25 cellular contexts compared by ENCODE assay signal in genomic region chr2:208049006-208049405, GRCh38.
"Had no signal": no experiment of that assay in that cellular context is flagged by ENCODE, and none has a peak within 500 bp of the region (broad histone marks: within the 10 kb centered on the region; RNA-seq: fewer than 3 reads in every experiment).

No MANE protein-coding gene starts in this region.

- H3K27me3 ChIP-seq: right atrium auricular region, spleen, upper lobe of right lung had no signal

- H3K27ac Mint-ChIP-seq: activated CD4-positive, alpha-beta memory T cell treated with anti-CD3 and anti-CD28 coated beads, Interleukin-2, amount 10 ng/mL, durations not matched to agents 7 days and 5 days; activated CD4-positive, alpha-beta T cell treated with anti-CD3 and anti-CD28 coated beads, Interleukin-2, amount 10 ng/mL, durations not matched to agents 24 days and 14 days; activated CD8-positive, alpha-beta memory T cell treated with anti-CD3 and anti-CD28 coated beads, Interleukin-2, amount 10 ng/mL, durations not matched to agents 7 days and 5 days; activated naive CD4-positive, alpha-beta T cell treated with anti-CD3 and anti-CD28 coated beads, Interleukin-2, amount 50 U/mL, for 24 hours; activated naive CD8-positive, alpha-beta T cell treated with anti-CD3 and anti-CD28 coated beads, Interleukin-2, amount 50 U/mL, for 24 hours; activated T-helper 2 cell treated with anti-CD3 and anti-CD28 coated beads, Interferon-gamma antibody, Interleukin-2, Interleukin-4, amounts not matched to agents 10 μg/mL and 5 μg/mL and 100 μg/mL, durations not matched to agents 14 hours and 24 hours and 36 hours; dendritic cell treated with granulocyte-macrophage colony-stimulating factor and Interleukin-4, amounts not matched to agents 40 ng/mL and 50 ng/mL, for 4 days; natural killer cell treated with Interleukin-12 subunit alpha and Interleukin-12 subunit beta and Interleukin-15 and Interleukin-18, amount 100 ng/mL, for 72 hours had no signal

- H3K36me3 Mint-ChIP-seq: activated CD8-positive, alpha-beta memory T cell treated with anti-CD3 and anti-CD28 coated beads, Interleukin-2, amount 10 ng/mL, durations not matched to agents 7 days and 5 days; activated naive CD4-positive, alpha-beta T cell treated with anti-CD3 and anti-CD28 coated beads, Interleukin-2, amount 50 U/mL, for 24 hours; natural killer cell treated with Interleukin-12 subunit alpha and Interleukin-12 subunit beta and Interleukin-15 and Interleukin-18, amount 100 ng/mL, for 72 hours had no signal

- H3K4me3 Mint-ChIP-seq: activated CD4-positive, alpha-beta memory T cell treated with anti-CD3 and anti-CD28 coated beads, Interleukin-2, amount 10 ng/mL, durations not matched to agents 7 days and 5 days; activated CD4-positive, alpha-beta T cell treated with anti-CD3 and anti-CD28 coated beads, Interleukin-2, amount 10 ng/mL, durations not matched to agents 24 days and 14 days; activated CD8-positive, alpha-beta memory T cell treated with anti-CD3 and anti-CD28 coated beads, Interleukin-2, amount 10 ng/mL, durations not matched to agents 7 days and 5 days; activated naive CD4-positive, alpha-beta T cell treated with anti-CD3 and anti-CD28 coated beads, Interleukin-2, amount 50 U/mL, for 24 hours; activated naive CD8-positive, alpha-beta T cell treated with anti-CD3 and anti-CD28 coated beads, Interleukin-2, amount 50 U/mL, for 24 hours; central memory CD8-positive, alpha-beta T cell; dendritic cell treated with granulocyte-macrophage colony-stimulating factor and Interleukin-4, amounts not matched to agents 40 ng/mL and 50 ng/mL, for 4 days; natural killer cell treated with Interleukin-12 subunit alpha and Interleukin-12 subunit beta and Interleukin-15 and Interleukin-18, amount 100 ng/mL, for 72 hours had no signal

- H3K36me3 ChIP-seq: esophagus squamous epithelium, lower lobe of right lung, right atrium auricular region, spleen, suprapubic skin, tibial artery, upper lobe of right lung had no signal

- H3K4me1 ChIP-seq: lower lobe of right lung, right atrium auricular region, spleen, suprapubic skin, tibial artery, upper lobe of right lung had no signal

- H3K4me1 Mint-ChIP-seq: activated CD4-positive, alpha-beta memory T cell treated with anti-CD3 and anti-CD28 coated beads, Interleukin-2, amount 10 ng/mL, durations not matched to agents 7 days and 5 days; activated CD4-positive, alpha-beta T cell treated with anti-CD3 and anti-CD28 coated beads, Interleukin-2, amount 10 ng/mL, durations not matched to agents 24 days and 14 days; activated CD8-positive, alpha-beta memory T cell treated with anti-CD3 and anti-CD28 coated beads, Interleukin-2, amount 10 ng/mL, durations not matched to agents 7 days and 5 days; activated naive CD4-positive, alpha-beta T cell treated with anti-CD3 and anti-CD28 coated beads, Interleukin-2, amount 50 U/mL, for 24 hours; central memory CD8-positive, alpha-beta T cell had no signal

- DNase-seq: activated CD4-positive, alpha-beta memory T cell treated with anti-CD3 and anti-CD28 coated beads, Interleukin-2, amount 10 ng/mL, durations not matched to agents 7 days and 5 days; activated CD4-positive, alpha-beta T cell treated with anti-CD3 and anti-CD28 coated beads, Interleukin-2, amount 10 ng/mL, durations not matched to agents 24 days and 14 days; activated CD4-positive, CD25-positive, alpha-beta regulatory T cell treated with anti-CD3 and anti-CD28 coated beads, Interleukin-2, amount 50 U/mL, for 72 hours; activated CD8-positive, alpha-beta memory T cell treated with anti-CD3 and anti-CD28 coated beads, Interleukin-2, amount 10 ng/mL, durations not matched to agents 7 days and 5 days; activated naive CD8-positive, alpha-beta T cell treated with anti-CD3 and anti-CD28 coated beads, Interleukin-2, amount 50 U/mL, for 24 hours; activated T-cell treated with anti-CD3 and anti-CD28 coated beads, Interleukin-2, amount 50 U/mL, for 48 hours; effector CD4-positive, alpha-beta T cell; esophagus squamous epithelium; foreskin melanocyte; kidney glomerular epithelial cell; lower lobe of right lung; mesenchymal stem cell; spleen; stimulated activated naive CD4-positive, alpha-beta T cell; T1000; tibial artery; upper lobe of right lung had no signal

- H3K4me3 ChIP-seq: esophagus squamous epithelium, lower lobe of right lung, right atrium auricular region, spleen, suprapubic skin, tibial artery, upper lobe of right lung had no signal

- ATAC-seq: activated CD8-positive, alpha-beta memory T cell treated with anti-CD3 and anti-CD28 coated beads, Interleukin-2, amount 10 ng/mL, durations not matched to agents 7 days and 5 days; activated naive CD8-positive, alpha-beta T cell treated with anti-CD3 and anti-CD28 coated beads, Interleukin-2, amount 50 U/mL, for 24 hours; left lobe of liver; lower lobe of right lung; natural killer cell treated with Interleukin-12 subunit alpha and Interleukin-12 subunit beta and Interleukin-15 and Interleukin-18, amount 100 ng/mL, for 72 hours; upper lobe of right lung had no signal

- H3K9me3 Mint-ChIP-seq: activated CD4-positive, alpha-beta memory T cell treated with anti-CD3 and anti-CD28 coated beads, Interleukin-2, amount 10 ng/mL, durations not matched to agents 7 days and 5 days; activated CD4-positive, alpha-beta T cell treated with anti-CD3 and anti-CD28 coated beads, Interleukin-2, amount 10 ng/mL, durations not matched to agents 24 days and 14 days; activated naive CD4-positive, alpha-beta T cell treated with anti-CD3 and anti-CD28 coated beads, Interleukin-2, amount 50 U/mL, for 24 hours; activated naive CD8-positive, alpha-beta T cell treated with anti-CD3 and anti-CD28 coated beads, Interleukin-2, amount 50 U/mL, for 24 hours; activated T-helper 2 cell treated with anti-CD3 and anti-CD28 coated beads, Interferon-gamma antibody, Interleukin-2, Interleukin-4, amounts not matched to agents 10 μg/mL and 5 μg/mL and 100 μg/mL, durations not matched to agents 14 hours and 24 hours and 36 hours; central memory CD8-positive, alpha-beta T cell; dendritic cell treated with granulocyte-macrophage colony-stimulating factor and Interleukin-4, amounts not matched to agents 40 ng/mL and 50 ng/mL, for 4 days; natural killer cell treated with Interleukin-12 subunit alpha and Interleukin-12 subunit beta and Interleukin-15 and Interleukin-18, amount 100 ng/mL, for 72 hours had no signal

- H3K9me3 ChIP-seq: esophagus squamous epithelium, lower lobe of right lung, right atrium auricular region, spleen, suprapubic skin, tibial artery, upper lobe of right lung had no signal

- H3K27me3 Mint-ChIP-seq: dendritic cell treated with granulocyte-macrophage colony-stimulating factor and Interleukin-4, amounts not matched to agents 40 ng/mL and 50 ng/mL, for 4 days had no signal

- H3K27ac ChIP-seq: esophagus squamous epithelium, lower lobe of right lung, right atrium auricular region, spleen, suprapubic skin, tibial artery, upper lobe of right lung had no signal
